In genomic region chr4:167023359-167023925, GRCh38 we compare ENCODE assay signal across 1 cellular context.
TF ChIP-seq lines count a peak whose summit lies in the region.

No MANE protein-coding gene starts in this region.

TF ChIP-seq in HepG2, 621 proteins besides CTCF, POLR2A, EP300 and RAD21 (continued from another document):
- TF ChIP-seq ZNF296 (CRISPR knock-in tag; conservative IDR thresholded peaks at IDR 0.05): no peak
- TF ChIP-seq SP5 (CRISPR knock-in tag; IDR thresholded peaks at IDR 0.05; ENCODE audit: borderline replicate concordance, low read depth): no peak
- no peak for TF ChIP-seq ZBED4 (CRISPR knock-in tag; IDR thresholded peaks at IDR 0.05; ENCODE audit: borderline replicate concordance)
- TF ChIP-seq SP140L (CRISPR knock-in tag; IDR thresholded peaks at IDR 0.05; ENCODE audit: borderline replicate concordance): no peak
- TF ChIP-seq LRRFIP1 (CRISPR knock-in tag; conservative IDR thresholded peaks at IDR 0.05): no peak
- TF ChIP-seq FOXK2 (IDR thresholded peaks at IDR 0.05): no peak
- no peak for TF ChIP-seq ZNF598 (CRISPR knock-in tag; IDR thresholded peaks at IDR 0.05; ENCODE audit: borderline replicate concordance)
- TF ChIP-seq PLRG1 (conservative IDR thresholded peaks at IDR 0.05): no peak
- TF ChIP-seq HOMEZ (CRISPR knock-in tag; IDR thresholded peaks at IDR 0.05; ENCODE audit: low read depth): no peak
- TF ChIP-seq ZNF773 (CRISPR knock-in tag; IDR thresholded peaks at IDR 0.05; ENCODE audit: borderline replicate concordance): no peak
- TF ChIP-seq TFAP4 (IDR thresholded peaks at IDR 0.05; ENCODE audit: borderline replicate concordance, low read depth): no peak
- TF ChIP-seq ZMAT5 (CRISPR knock-in tag; IDR thresholded peaks at IDR 0.05; ENCODE audit: borderline replicate concordance, low read depth): no peak
- TF ChIP-seq ATF3 (CRISPR knock-in tag; IDR thresholded peaks at IDR 0.05): no peak
- TF ChIP-seq ZSCAN12 (CRISPR knock-in tag; IDR thresholded peaks at IDR 0.05): no peak
- no peak for TF ChIP-seq E2F2 (CRISPR knock-in tag; IDR thresholded peaks at IDR 0.05; ENCODE audit: borderline replicate concordance)
